ENCODE assay signal across 1 cellular context in genomic region chr11:34513674-34513995, GRCh38.
TF ChIP-seq lines count a peak whose summit lies in the region.

TSS of gene ELF5 (minus strand) at chr11:34513794. CDS start at chr11:34505749, 8,045 bp downstream.

TF ChIP-seq in HepG2, 621 proteins besides CTCF, POLR2A, EP300 and RAD21 (continued from another document):
- TF ChIP-seq HOXA3 (CRISPR knock-in tag; IDR thresholded peaks at IDR 0.05) (0 out of 2 replicates have a peak, but pooled peaks have one; percentile 39), RFX5 (IDR thresholded peaks at IDR 0.05; ENCODE audit: low read depth, low read length) (no peak), KAT7 (CRISPR knock-in tag; IDR thresholded peaks at IDR 0.05; ENCODE audit: borderline replicate concordance) (no peak), PTBP1 (IDR thresholded peaks at IDR 0.05; ENCODE audit: low read depth, low read length, poor library complexity, severe bottlenecking) (peak; percentile 13), ZNF687 (CRISPR knock-in tag; IDR thresholded peaks at IDR 0.05) (peak; percentile 6), ZGPAT (CRISPR knock-in tag; IDR thresholded peaks at IDR 0.05) (no peak), HNRNPLL (IDR thresholded peaks at IDR 0.05; ENCODE audit: low read depth, low read length, poor library complexity, severe bottlenecking) (peak; percentile 3), POLR2G (IDR thresholded peaks at IDR 0.05; ENCODE audit: low read depth, low read length) (0 out of 2 replicates have a peak, but pooled peaks have one; percentile 27), ZNF432 (CRISPR knock-in tag; IDR thresholded peaks at IDR 0.05; ENCODE audit: borderline replicate concordance) (no peak), SOX13 (IDR thresholded peaks at IDR 0.05) (no peak), SOX13 (CRISPR knock-in tag; conservative IDR thresholded peaks at IDR 0.05 in 1 of 2, IDR thresholded peaks at IDR 0.05 in 1 of 2) (no peak), ZBTB7A (CRISPR knock-in tag; IDR thresholded peaks at IDR 0.05) (no peak), ZNF24 (IDR thresholded peaks at IDR 0.05) (no peak), U2AF1 (optimal IDR thresholded peaks at IDR 0.05; ENCODE audit: low read depth, low read length) (no peak), ZNF501 (CRISPR knock-in tag; IDR thresholded peaks at IDR 0.05) (no peak), ZMAT5 (CRISPR knock-in tag; IDR thresholded peaks at IDR 0.05; ENCODE audit: borderline replicate concordance, low read depth) (no peak), ZSCAN31 (CRISPR knock-in tag; IDR thresholded peaks at IDR 0.05; ENCODE audit: low read depth) (peak; percentile 20; the same call in 1 of the 2 replicates), ZNF251 (CRISPR knock-in tag; IDR thresholded peaks at IDR 0.05) (no peak), TEAD3 (CRISPR knock-in tag; optimal IDR thresholded peaks at IDR 0.05; ENCODE audit: borderline replicate concordance) (no peak), ZNF121 (CRISPR knock-in tag; IDR thresholded peaks at IDR 0.05) (no peak), ZBTB38 (CRISPR knock-in tag; IDR thresholded peaks at IDR 0.05) (0 out of 2 replicates have a peak, but pooled peaks have one; percentile 28), IRF9 (CRISPR knock-in tag; IDR thresholded peaks at IDR 0.05; ENCODE audit: borderline replicate concordance) (no peak), KLF6 (CRISPR knock-in tag; IDR thresholded peaks at IDR 0.05) (0 out of 2 replicates have a peak, but pooled peaks have one; percentile 43), CREB1 (IDR thresholded peaks at IDR 0.05) (peak; percentile 29; the same call in 1 of the 2 replicates), CREB1 (CRISPR knock-in tag; IDR thresholded peaks at IDR 0.05) (no peak), ZNF225 (CRISPR knock-in tag; IDR thresholded peaks at IDR 0.05) (no peak), SETDB1 (CRISPR knock-in tag; IDR thresholded peaks at IDR 0.05; ENCODE audit: borderline replicate concordance) (no peak), HNRNPUL1 (IDR thresholded peaks at IDR 0.05; ENCODE audit: low read depth, low read length) (no peak), ZNF281 (CRISPR knock-in tag; IDR thresholded peaks at IDR 0.05; ENCODE audit: borderline replicate concordance) (peak; percentile 29; the same call in 1 of the 2 replicates), ARID5B (CRISPR knock-in tag; IDR thresholded peaks at IDR 0.05) (no peak), MYPOP (CRISPR knock-in tag; IDR thresholded peaks at IDR 0.05) (no peak), FOXA3 (CRISPR knock-in tag; IDR thresholded peaks at IDR 0.05) (0 out of 2 replicates have a peak, but pooled peaks have one; percentile 16)
